ENCODE assay signal across 7 cellular contexts in genomic region chr9:20604561-20604960, GRCh38. TPM values are rescaled to one million over a fixed set of nuclear protein-coding genes. Genes with fewer than 3 reads are reported as not detected.
DNase-seq lines count a peak whose midpoint lies in the region; ATAC-seq and TF ChIP-seq lines count a peak whose summit lies in the region.

No MANE protein-coding gene starts in this region.

- H3K4me1 Mint-ChIP-seq in activated T-helper 17 cell treated with anti-CD3 and anti-CD28 coated beads, Interleukin-2, amount 50 U/mL, for 72 hours: peaks cover 56% of the 10 kb centered on the region
- H3K4me1 Mint-ChIP-seq in nephron (peaks cover 46% of the 10 kb centered on the region), MCF 10A (ENCODE audit: insufficient read depth, unreplicated experiment) (no peaks in the 10 kb centered on the region)

- peak overlapping the region; percentile 60 for H3K4me3 Mint-ChIP-seq in activated T-helper 17 cell treated with anti-CD3 and anti-CD28 coated beads, Interleukin-2, amount 50 U/mL, for 72 hours
- H3K4me3 Mint-ChIP-seq in nephron (peak overlapping the region in 1 of 3 experiments; percentile 33), MCF 10A (ENCODE audit: unreplicated experiment) (no peak overlapping the region)

- peaks cover 13% of the 10 kb centered on the region for H3K36me3 Mint-ChIP-seq in activated T-helper 17 cell treated with anti-CD3 and anti-CD28 coated beads, Interleukin-2, amount 50 U/mL, for 72 hours (ENCODE audit: low read depth)
- H3K36me3 Mint-ChIP-seq in nephron (ENCODE audit: low read depth) (peaks cover 5% of the 10 kb centered on the region), MCF 10A (ENCODE audit: insufficient read depth, unreplicated experiment) (no peaks in the 10 kb centered on the region)

- H3K9me3 Mint-ChIP-seq in activated T-helper 17 cell treated with anti-CD3 and anti-CD28 coated beads, Interleukin-2, amount 50 U/mL, for 72 hours: no peaks in the 10 kb centered on the region
- H3K9me3 Mint-ChIP-seq in nephron (no peaks in the 10 kb centered on the region), MCF 10A (ENCODE audit: unreplicated experiment) (no peaks in the 10 kb centered on the region)

- ATAC-seq in GM19025 (IDR thresholded peaks at IDR 0.05; ENCODE audit: low read depth, unreplicated experiment): peak; percentile 68
- ATAC-seq in HG02885 (IDR thresholded peaks at IDR 0.05; ENCODE audit: poor library complexity, unreplicated experiment): peak; percentile 84
- peak; percentile 80 for ATAC-seq in activated T-helper 17 cell treated with anti-CD3 and anti-CD28 coated beads, Interleukin-2, amount 50 U/mL, for 72 hours (replicated peaks)

- CTCF ChIA-PET in MCF 10A (lab: Yijun Ruan, JAX): interaction anchor here (0.7 to 2.4 kb wide), 4 partner anchors 11 to 811 kb away, joined by 3 to 10 read pairs (median 4); no protein-coding TSS in a partner anchor

- intact Hi-C loops in MCF 10A (cut with micrococcal nuclease): no loop called here

- peak overlapping the region; percentile 17 for H3K27ac Mint-ChIP-seq in activated T-helper 17 cell treated with anti-CD3 and anti-CD28 coated beads, Interleukin-2, amount 50 U/mL, for 72 hours
- H3K27ac Mint-ChIP-seq in nephron (peak overlapping the region in 2 of 3 experiments; percentile 22 to 79), MCF 10A (ENCODE audit: low read depth, unreplicated experiment) (no peak overlapping the region)

- H3K27me3 Mint-ChIP-seq in activated T-helper 17 cell treated with anti-CD3 and anti-CD28 coated beads, Interleukin-2, amount 50 U/mL, for 72 hours: no peaks in the 10 kb centered on the region
- H3K27me3 Mint-ChIP-seq in nephron (ENCODE audit: low read depth) (no peaks in the 10 kb centered on the region), MCF 10A (ENCODE audit: insufficient read depth, unreplicated experiment) (peaks cover 58% of the 10 kb centered on the region)

- TF ChIP-seq CTCF in nephron (IDR thresholded peaks at IDR 0.05; ENCODE audit: unreplicated experiment in 3 of 3) (no peak), MCF 10A (IDR thresholded peaks at IDR 0.05; ENCODE audit: unreplicated experiment) (no peak)

- DNase-seq in NK-92 (lab: John Stamatoyannopoulos, UW; ENCODE audit: unreplicated experiment) (no peak), MCF 10A (ENCODE audit: unreplicated experiment) (no peak), amniotic stem cell (lab: John Stamatoyannopoulos, UW) (no peak)

- no TSS peak for BruUV-seq in MCF 10A (replicated peaks; lab: Mats Ljungman, UMichigan)

- POLR2A ChIA-PET in MCF 10A (lab: Yijun Ruan, JAX): no interaction called here

RNA-seq across cellular contexts. Expression of gene MLLT3, which starts 17.7 kb away (rescaled TPM):
- 10 to 100 TPM; 45.7 to 54.9 TPM for total RNA-seq in activated T-helper 17 cell treated with anti-CD3 and anti-CD28 coated beads, Interleukin-2, amount 50 U/mL, for 72 hours
- total RNA-seq in MCF 10A (2022): 0.66 and 1.2 TPM in 2 replicates

Comparison
In these comparisons a context has a peak if more than half of its experiments do, and no peak if none do; other contexts are left out.
1. RNA of gene MLLT3, which starts 17.7 kb away (total RNA-seq): 45.7 to 54.9 TPM in activated T-helper 17 cell treated with anti-CD3 and anti-CD28 coated beads, Interleukin-2, amount 50 U/mL, for 72 hours; 0.66 to 1.2 TPM in MCF 10A; every median in the first group is over 10 times any median in the second.
2. Peak in every context shown above with its lines, with median percentiles within 50 percentile points of each other: ATAC-seq.